In the genomic region with DNA sequence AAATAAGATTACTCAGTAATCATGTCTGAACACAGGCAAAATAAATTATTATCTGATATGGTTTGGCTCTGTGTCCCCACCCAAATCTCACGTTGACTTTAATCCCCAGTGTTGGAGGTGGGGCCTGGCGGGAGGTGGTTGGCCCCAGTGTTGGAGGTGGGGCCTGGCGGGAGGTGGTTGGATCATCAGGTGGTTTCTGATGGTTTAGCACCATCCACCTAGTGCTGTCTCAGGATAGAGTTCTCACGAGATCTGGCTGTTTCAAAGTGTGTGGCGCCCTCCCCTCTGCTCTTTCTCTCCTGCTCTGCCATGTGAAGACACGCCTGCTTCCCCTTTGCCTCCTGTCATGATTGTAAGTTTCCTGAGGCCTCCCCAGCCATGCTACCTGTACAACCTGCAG, we compare ENCODE assay signal across 1 cellular context.
TF ChIP-seq lines count a peak whose summit lies in the region.

No MANE protein-coding gene starts in this region.

TF ChIP-seq in HepG2, 621 proteins besides CTCF, POLR2A, EP300 and RAD21 (continued from another document):
- no peak for TF ChIP-seq SNAPC4 (CRISPR knock-in tag; IDR thresholded peaks at IDR 0.05)
- no peak for TF ChIP-seq SKI (IDR thresholded peaks at IDR 0.05; ENCODE audit: partially characterized antibody)
- TF ChIP-seq ZBTB33 (CRISPR knock-in tag; IDR thresholded peaks at IDR 0.05), result peak; percentile 85
- 0 out of 2 replicates have a peak, but pooled peaks have one; percentile 41 for TF ChIP-seq ZNF251 (CRISPR knock-in tag; IDR thresholded peaks at IDR 0.05)
